ENCODE assay signal across 11 cellular contexts in the genomic region with DNA sequence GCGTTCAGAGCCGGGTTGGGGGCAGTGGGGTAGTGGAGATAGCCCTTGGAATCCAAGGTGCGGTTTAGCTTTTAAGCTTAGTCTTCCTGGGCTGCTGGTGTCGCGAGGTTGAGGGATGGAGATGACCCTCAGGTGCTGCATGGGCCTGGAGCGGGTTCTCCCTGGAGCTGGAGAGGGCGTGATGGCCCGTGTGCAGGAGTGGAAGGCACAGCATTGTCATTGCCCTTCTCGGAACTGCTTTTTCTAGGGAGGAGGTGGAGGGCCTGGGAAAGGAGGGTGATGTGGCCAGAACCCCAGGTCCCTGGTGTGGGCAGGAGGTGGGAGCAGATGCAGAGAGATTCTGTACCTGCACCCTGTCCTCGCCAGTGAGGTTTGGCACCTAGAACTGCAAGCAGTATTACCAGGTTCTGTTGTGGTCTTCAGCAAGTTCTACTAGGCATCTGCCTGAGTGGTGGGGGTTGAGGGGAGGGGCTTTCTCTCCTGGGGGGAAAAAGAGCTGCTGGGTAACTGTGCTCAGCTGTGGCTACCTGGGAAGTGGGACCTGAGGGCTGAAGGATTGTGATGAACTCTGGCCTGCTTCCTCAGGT. TPM values are rescaled to one million over a fixed set of nuclear protein-coding genes. Genes with fewer than 3 reads are reported as not detected.
DNase-seq lines count a peak whose midpoint lies in the region; ATAC-seq and TF ChIP-seq lines count a peak whose summit lies in the region.
"Not testable (repeated sequence)": the region's sequence is repeated elsewhere in the genome, so short reads cannot be mapped to it uniquely, and the experiment has no call there.
"Had no signal": no experiment of that assay in that cellular context is flagged by ENCODE, and none has a peak within 500 bp of the region (broad histone marks: within the 10 kb centered on the region; RNA-seq: fewer than 3 reads in every experiment).

No MANE protein-coding gene starts in this region.

- H3K18ac ChIP-seq in neuronal stem cell (ENCODE audit: low read length), result not testable (repeated sequence)

- TF ChIP-seq CTCF in endodermal cell (conservative IDR thresholded peaks at IDR 0.05); right lobe of liver (IDR thresholded peaks at IDR 0.05): not testable (repeated sequence)

- not testable (repeated sequence) for H3K4me1 Mint-ChIP-seq in activated T-helper 17 cell treated with anti-CD3 and anti-CD28 coated beads, Interleukin-2, amount 50 U/mL, for 72 hours; endodermal cell; stimulated activated memory B cell treated with anti-CD40 and anti-IgM and Interleukin-4, amounts not matched to agents 10 μg/mL and 1 μg/mL and 100 μg/mL, for 72 hours

- H2BK12ac ChIP-seq in neuronal stem cell (ENCODE audit: low read length), result not testable (repeated sequence)

- not testable (repeated sequence) for H3K36me3 Mint-ChIP-seq in activated T-helper 17 cell treated with anti-CD3 and anti-CD28 coated beads, Interleukin-2, amount 50 U/mL, for 72 hours (ENCODE audit: low read depth); endodermal cell (ENCODE audit: low read depth); stimulated activated memory B cell treated with anti-CD40 and anti-IgM and Interleukin-4, amounts not matched to agents 10 μg/mL and 1 μg/mL and 100 μg/mL, for 72 hours

- H3K4me3 ChIP-seq in endodermal cell (ENCODE audit: low read length), result peak overlapping the region; percentile 8
- not testable (repeated sequence) for H3K4me3 ChIP-seq in right lobe of liver
- peak overlapping the region in 1 of 2 donors; percentile 0 for H3K4me3 ChIP-seq in neuronal stem cell (ENCODE audit: low read length in 2 of 2)

- H3K9me3 ChIP-seq in endodermal cell (ENCODE audit: control insufficient read depth, low read length) (peaks cover 82% of the 10 kb centered on the region), neuronal stem cell (replicated peaks in 1 of 2; ENCODE audit: control insufficient read depth in 2 of 2, insufficient read depth in 1 of 2, low read depth in 1 of 2, low read length in 2 of 2) (peaks cover 0 to 13% of the 10 kb centered on the region in 2 donors)
- H3K9me3 ChIP-seq in right lobe of liver, result not testable (repeated sequence)

- H3K14ac ChIP-seq in neuronal stem cell (ENCODE audit: low read length), result not testable (repeated sequence)

- not testable (repeated sequence) for H3K27me3 Mint-ChIP-seq in activated T-helper 17 cell treated with anti-CD3 and anti-CD28 coated beads, Interleukin-2, amount 50 U/mL, for 72 hours; endodermal cell (ENCODE audit: insufficient read depth); stimulated activated memory B cell treated with anti-CD40 and anti-IgM and Interleukin-4, amounts not matched to agents 10 μg/mL and 1 μg/mL and 100 μg/mL, for 72 hours

- H2BK15ac ChIP-seq in neuronal stem cell (ENCODE audit: low read length), result not testable (repeated sequence)

- H2AK5ac ChIP-seq in neuronal stem cell (ENCODE audit: low read depth, low read length), result not testable (repeated sequence)

- H3K27ac Mint-ChIP-seq in activated T-helper 17 cell treated with anti-CD3 and anti-CD28 coated beads, Interleukin-2, amount 50 U/mL, for 72 hours; endodermal cell; stimulated activated memory B cell treated with anti-CD40 and anti-IgM and Interleukin-4, amounts not matched to agents 10 μg/mL and 1 μg/mL and 100 μg/mL, for 72 hours: not testable (repeated sequence)

- not testable (repeated sequence) for H3K27ac ChIP-seq in endodermal cell (ENCODE audit: low read depth, low read length); right lobe of liver; neuronal stem cell (replicated peaks; ENCODE audit: low read length)

- not testable (repeated sequence) for H3K4ac ChIP-seq in neuronal stem cell (ENCODE audit: low read length)

- not testable (repeated sequence) for TF ChIP-seq POLR2A in right lobe of liver (IDR thresholded peaks at IDR 0.05)

- ATAC-seq in activated T-helper 17 cell treated with anti-CD3 and anti-CD28 coated beads, Interleukin-2, amount 50 U/mL, for 72 hours (replicated peaks), result peak; percentile 33
- peak; percentile 9 to 29 for ATAC-seq in left cardiac atrium
- peak; percentile 15 to 62 (median 38) for ATAC-seq in right lobe of liver
- peak; percentile 49 for ATAC-seq in stimulated activated memory B cell treated with anti-CD40 and anti-IgM and Interleukin-4, amounts not matched to agents 10 μg/mL and 1 μg/mL and 100 μg/mL, for 72 hours

- 68% methylated on average over 10 of the region's 10 CpGs for WGBS in endodermal cell (ENCODE audit: insufficient coverage in 1 of 2, insufficient read length in 1 of 2), 2 experiments
- WGBS in right lobe of liver (ENCODE audit: insufficient coverage, low coverage, low lambda C conversion rate, missing lambda C conversion rate), result 38% methylated on average over 10 of the region's 10 CpGs
- WGBS in neuronal stem cell (ENCODE audit: extremely low coverage in 2 of 2, insufficient read length in 2 of 2, insufficient replicate concordance in 1 of 2), 2 donors, result no CpG with 5 or more reads among the region's 10 CpGs

- not testable (repeated sequence) for H3K27me3 ChIP-seq in endodermal cell (ENCODE audit: control insufficient read depth, insufficient read depth, low read length, poor library complexity, severe bottlenecking); right lobe of liver; neuronal stem cell (ENCODE audit: control insufficient read depth in 3 of 3, insufficient read depth in 3 of 3, low read depth in 1 of 3, low read length in 3 of 3)

- not testable (repeated sequence) for H2AFZ ChIP-seq in neuronal stem cell (ENCODE audit: low read length)

- not testable (repeated sequence) for H3K9me3 Mint-ChIP-seq in activated T-helper 17 cell treated with anti-CD3 and anti-CD28 coated beads, Interleukin-2, amount 50 U/mL, for 72 hours; endodermal cell; stimulated activated memory B cell treated with anti-CD40 and anti-IgM and Interleukin-4, amounts not matched to agents 10 μg/mL and 1 μg/mL and 100 μg/mL, for 72 hours

- not testable (repeated sequence) for H4K8ac ChIP-seq in neuronal stem cell (ENCODE audit: low read depth, low read length)

- H3K4me1 ChIP-seq in endodermal cell (ENCODE audit: control insufficient read depth, insufficient read depth, low read length); right lobe of liver; neuronal stem cell (ENCODE audit: control insufficient read depth in 2 of 2, insufficient read depth in 1 of 2, low read depth in 1 of 2, low read length in 2 of 2): not testable (repeated sequence)

- not testable (repeated sequence) for H3K9ac ChIP-seq in endodermal cell (ENCODE audit: extremely low read depth, low read length, poor library complexity, severe bottlenecking); neuronal stem cell (ENCODE audit: low read depth, low read length, poor library complexity)

- DNase-seq in NAMALWA (ENCODE audit: low spot score), result peak; percentile 9
- DNase-seq in endodermal cell, result peak; percentile 44
- DNase-seq in left cardiac atrium; neuronal stem cell (ENCODE audit: low spot score): not testable (repeated sequence)
- peak in 2 of 3 donors; percentile 38 to 70 for DNase-seq in right lobe of liver

- H3K79me1 ChIP-seq in neuronal stem cell (ENCODE audit: low read depth, low read length), result not testable (repeated sequence)

- intact Hi-C loops in left cardiac atrium (cut with DNase I); right lobe of liver (cut with DNase I): not testable (repeated sequence)

- not testable (repeated sequence) for H2BK120ac ChIP-seq in neuronal stem cell (ENCODE audit: low read depth, low read length)

- H3K4me2 ChIP-seq in neuronal stem cell (ENCODE audit: insufficient read depth, low read length, poor library complexity, severe bottlenecking), result not testable (repeated sequence)

- H3K4me3 Mint-ChIP-seq in activated T-helper 17 cell treated with anti-CD3 and anti-CD28 coated beads, Interleukin-2, amount 50 U/mL, for 72 hours; endodermal cell; stimulated activated memory B cell treated with anti-CD40 and anti-IgM and Interleukin-4, amounts not matched to agents 10 μg/mL and 1 μg/mL and 100 μg/mL, for 72 hours: not testable (repeated sequence)

- H4K91ac ChIP-seq in neuronal stem cell (ENCODE audit: low read depth, low read length, poor library complexity), result not testable (repeated sequence)

- not testable (repeated sequence) for H3K36me3 ChIP-seq in endodermal cell (ENCODE audit: control insufficient read depth, insufficient read depth, low read length); right lobe of liver; neuronal stem cell (replicated peaks in 1 of 2; ENCODE audit: control insufficient read depth in 2 of 2, insufficient read depth in 2 of 2, low read length in 2 of 2)

- H3K23ac ChIP-seq in neuronal stem cell (ENCODE audit: low read depth, low read length, poor library complexity), result peak overlapping the region; percentile 5

- H2BK5ac ChIP-seq in neuronal stem cell (ENCODE audit: low read length), result not testable (repeated sequence)

RNA-seq across cellular contexts. Expression of a gene that starts 55.8 kb away (rescaled TPM):
- not detected for total RNA-seq in activated T-helper 17 cell treated with anti-CD3 and anti-CD28 coated beads, Interleukin-2, amount 50 U/mL, for 72 hours
- total RNA-seq in endodermal cell (not detected), left cardiac atrium (not detected), right lobe of liver (not detected)
- not detected for polyA plus RNA-seq in endodermal cell (2013, experiment 1 of 2)
- not detected for polyA plus RNA-seq in endodermal cell (2013, experiment 2 of 2)
- polyA plus RNA-seq in neuronal stem cell (2013, experiment 1 of 2), result not detected
- not detected for polyA plus RNA-seq in neuronal stem cell (2013, experiment 2 of 2)
- total RNA-seq: dermis microvascular lymphatic vessel endothelial cell, fibroblast of lung, mammary epithelial cell, WTC11 had no signal
- polyA plus RNA-seq: fibroblast of lung, mammary epithelial cell had no signal
